Comparison of ENCODE assay signal across 17 cellular contexts in genomic region chr4:105815701-105816100, GRCh38.
A peak's percentile ranks its signal among the peaks of the same experiment; 100 is the strongest.
DNase-seq lines count a peak whose midpoint lies in the region; TF ChIP-seq lines count a peak whose summit lies in the region.
"Had no signal": no experiment of that assay in that cellular context is flagged by ENCODE, and none has a peak within 500 bp of the region (broad histone marks: within the 10 kb centered on the region; RNA-seq: fewer than 3 reads in every experiment).

No MANE protein-coding gene starts in this region.

- no peak overlapping the region for H3K4me3 ChIP-seq in fibroblast of villous mesenchyme (ENCODE audit: low read depth, low read length)
- H3K4me3 ChIP-seq: GM12878 had no signal

- DNase-seq in GM04503 (ENCODE audit: low read depth) (peak; percentile 24), astrocyte of the hippocampus (ENCODE audit: low read depth, low spot score) (peak; percentile 19), fibroblast of villous mesenchyme (ENCODE audit: low read depth) (peak; percentile 11), HCEC 1CT (no peak), ACHN (no peak), DMS153 (lab: John Stamatoyannopoulos, UW) (no peak), NCI-H510A (lab: John Stamatoyannopoulos, UW) (no peak)
- DNase-seq: BE2C; C1 segment of cervical spinal cord; CD4-positive, CD25-positive, alpha-beta regulatory T cell; CD8-positive, alpha-beta memory T cell; COR-L47; DMS 273 treated with DMSO at 0.1 percent for 48 hours; GDM1; GOT3; H7 had no signal

- no peak for TF ChIP-seq CTCF in fibroblast of villous mesenchyme (IDR thresholded peaks at IDR 0.05; ENCODE audit: insufficient read depth, low read depth, low read length)

- in situ Hi-C loops in ACHN (cut with HindIII; ENCODE audit: low pct_ligation_motif_present, low pct_unique_long_range_greater_than_20kb, low sequenced_read_pairs) = no loop called here

Comparison
In these comparisons a context has a peak if more than half of its experiments do, and no peak if none do; other contexts are left out.
1. DNase-seq: peak in GM04503 (single experiment), astrocyte of the hippocampus (single experiment) and fibroblast of villous mesenchyme (single experiment); none in HCEC 1CT (single experiment), ACHN (single experiment), DMS153 (single experiment) and NCI-H510A (single experiment).